In genomic region chr19:28010656-28011055, GRCh38 we compare ENCODE assay signal across 20 cellular contexts.
DNase-seq lines count a peak whose midpoint lies in the region; TF ChIP-seq lines count a peak whose summit lies in the region.
"Had no signal": no experiment of that assay in that cellular context is flagged by ENCODE, and none has a peak within 500 bp of the region (broad histone marks: within the 10 kb centered on the region; RNA-seq: fewer than 3 reads in every experiment).

No MANE protein-coding gene starts in this region.

- BruUV-seq in mammary epithelial cell (replicated peaks; lab: Mats Ljungman, UMichigan), result no TSS peak

- no peaks in the 10 kb centered on the region for H4K20me1 ChIP-seq in mammary epithelial cell (ENCODE audit: insufficient read depth, low read length)

- no peak overlapping the region for H3K4me2 ChIP-seq in mammary epithelial cell (ENCODE audit: insufficient read depth, low read depth, low read length)
- H3K4me2 ChIP-seq: KMS-11 had no signal

- H2AFZ ChIP-seq in mammary epithelial cell (ENCODE audit: low read depth, low read length), result no peak overlapping the region

- in situ Hi-C loops in mammary epithelial cell (cut with MboI; ENCODE audit: low sequenced_read_pairs in 2 of 2), result no loop called here

- H3K36me3 ChIP-seq in WERI-Rb-1, result no peaks in the 10 kb centered on the region
- H3K36me3 ChIP-seq in mammary epithelial cell (ENCODE audit: insufficient read depth, low read length), result no peaks in the 10 kb centered on the region
- H3K36me3 ChIP-seq: SJSA1 had no signal

- DNase-seq in A172 (ENCODE audit: low spot score) (peak; percentile 4), chondrocyte (ENCODE audit: low spot score) (no peak), mucosa of gallbladder (ENCODE audit: low spot score) (peak; percentile 24), HFFc6 (no peak), WERI-Rb-1 (no peak), mammary epithelial cell (no peak), NCI-H2081 (lab: John Stamatoyannopoulos, UW) (no peak)
- DNase-seq in Jurkat, Clone E6-1 (ENCODE audit: low read depth, low spot score), result peak; percentile 73
- DNase-seq: 8988T; CD8-positive, alpha-beta memory T cell; DMS53; EL; H7; NCI-H1105; NCI-H2029 treated with DMSO at 0.1 percent for 48 hours; NCI-H2171; NCI-H524 treated with DMSO at 0.1 percent for 48 hours had no signal

- TF ChIP-seq CTCF in chondrocyte (IDR thresholded peaks at IDR 0.05) (no peak), HFFc6 (IDR thresholded peaks at IDR 0.05) (no peak), WERI-Rb-1 (IDR thresholded peaks at IDR 0.05; ENCODE audit: low read depth, low read length) (no peak), mammary epithelial cell (conservative IDR thresholded peaks at IDR 0.05 in 1 of 2, IDR thresholded peaks at IDR 0.05 in 1 of 2; ENCODE audit: extremely low read depth in 1 of 2, insufficient read depth in 1 of 2, low read depth in 1 of 2, low read length in 2 of 2) (no peak)

- peak overlapping the region; percentile 97 for H3K27ac Mint-ChIP-seq in chondrocyte (ENCODE audit: unreplicated experiment)
- no peak overlapping the region for H3K27ac Mint-ChIP-seq in HFFc6

- H3K27me3 ChIP-seq in WERI-Rb-1 (ENCODE audit: insufficient read depth, low read depth, severe bottlenecking) (no peaks in the 10 kb centered on the region), mammary epithelial cell (ENCODE audit: insufficient read depth, low read length) (no peaks in the 10 kb centered on the region)
- H3K27me3 ChIP-seq: SJSA1 had no signal

- peaks cover 4% of the 10 kb centered on the region for H3K9me3 ChIP-seq in WERI-Rb-1 (ENCODE audit: severe bottlenecking)
- peaks cover 9% of the 10 kb centered on the region for H3K9me3 ChIP-seq in mammary epithelial cell (replicated peaks; ENCODE audit: insufficient read depth, low read length)
- H3K9me3 ChIP-seq: SJSA1 had no signal

- H3K79me2 ChIP-seq in mammary epithelial cell (ENCODE audit: insufficient read depth, low read length), result no peaks in the 10 kb centered on the region

- intact Hi-C loops in mammary epithelial cell (cut with micrococcal nuclease), result no loop called here

- H3K27me3 Mint-ChIP-seq in chondrocyte (ENCODE audit: low read depth) (no peaks in the 10 kb centered on the region), HFFc6 (ENCODE audit: insufficient read depth) (peaks cover 2% of the 10 kb centered on the region)
- H3K27me3 Mint-ChIP-seq: CD8-positive, alpha-beta memory T cell had no signal

- no peaks in the 10 kb centered on the region for H3K4me1 ChIP-seq in mammary epithelial cell (ENCODE audit: insufficient read depth, low read length)
- H3K4me1 ChIP-seq: SJSA1 had no signal

- no peak overlapping the region for H3K9ac ChIP-seq in mammary epithelial cell (ENCODE audit: insufficient read depth, low read length)
- H3K9ac ChIP-seq: KMS-11 had no signal

- H3K4me3 Mint-ChIP-seq in chondrocyte (ENCODE audit: unreplicated experiment) (no peak overlapping the region), HFFc6 (no peak overlapping the region)
- H3K4me3 Mint-ChIP-seq: CD8-positive, alpha-beta memory T cell had no signal

- H3K4me1 Mint-ChIP-seq in chondrocyte (ENCODE audit: low read depth) (peaks cover 32% of the 10 kb centered on the region), HFFc6 (ENCODE audit: low read depth) (no peaks in the 10 kb centered on the region)
- H3K4me1 Mint-ChIP-seq: CD8-positive, alpha-beta memory T cell had no signal

- H3K27ac ChIP-seq in WERI-Rb-1 (no peak overlapping the region), mammary epithelial cell (ENCODE audit: insufficient read depth, low read depth, low read length) (no peak overlapping the region)
- H3K27ac ChIP-seq: C4-2B, KMS-11, SJSA1 had no signal

- H3K9me3 Mint-ChIP-seq in chondrocyte (ENCODE audit: low read depth), result no peaks in the 10 kb centered on the region
- peaks cover 75% of the 10 kb centered on the region for H3K9me3 Mint-ChIP-seq in HFFc6

- dilution Hi-C loops in mammary epithelial cell (cut with HindIII; ENCODE audit: low sequenced_read_pairs), result no loop called here

- H3K36me3 Mint-ChIP-seq in chondrocyte (ENCODE audit: low read depth) (no peaks in the 10 kb centered on the region), HFFc6 (ENCODE audit: low read depth) (no peaks in the 10 kb centered on the region; the same call in 1 of the 2 replicates)
- H3K36me3 Mint-ChIP-seq: CD8-positive, alpha-beta memory T cell had no signal

- H3K4me3 ChIP-seq in Jurkat, Clone E6-1 (ENCODE audit: low read length), result no peak overlapping the region
- H3K4me3 ChIP-seq in WERI-Rb-1 (ENCODE audit: low read depth, low read length) (no peak overlapping the region), mammary epithelial cell (replicated peaks in 1 of 3; ENCODE audit: insufficient read depth in 1 of 3, low read depth in 2 of 3, low read length in 3 of 3) (no peak overlapping the region)
- H3K4me3 ChIP-seq: SJSA1 had no signal

- 23% methylated on average over 6 of the region's 6 CpGs for WGBS in mammary epithelial cell (ENCODE audit: low coverage, missing lambda C conversion rate)

- CTCF ChIA-PET in mammary epithelial cell (lab: Charles Lee; ENCODE audit: low non-redundant PET), result no interaction called here

Comparison
In these comparisons a context has a peak if more than half of its experiments do, and no peak if none do; other contexts are left out.
1. DNase-seq: peak in A172 (single experiment), Jurkat, Clone E6-1 (single experiment) and mucosa of gallbladder (single experiment); none in chondrocyte (single experiment), HFFc6 (single experiment), WERI-Rb-1 (single experiment), mammary epithelial cell (single experiment) and NCI-H2081 (0 of 2).